ENCODE assay signal across 8 cellular contexts in the genomic region with DNA sequence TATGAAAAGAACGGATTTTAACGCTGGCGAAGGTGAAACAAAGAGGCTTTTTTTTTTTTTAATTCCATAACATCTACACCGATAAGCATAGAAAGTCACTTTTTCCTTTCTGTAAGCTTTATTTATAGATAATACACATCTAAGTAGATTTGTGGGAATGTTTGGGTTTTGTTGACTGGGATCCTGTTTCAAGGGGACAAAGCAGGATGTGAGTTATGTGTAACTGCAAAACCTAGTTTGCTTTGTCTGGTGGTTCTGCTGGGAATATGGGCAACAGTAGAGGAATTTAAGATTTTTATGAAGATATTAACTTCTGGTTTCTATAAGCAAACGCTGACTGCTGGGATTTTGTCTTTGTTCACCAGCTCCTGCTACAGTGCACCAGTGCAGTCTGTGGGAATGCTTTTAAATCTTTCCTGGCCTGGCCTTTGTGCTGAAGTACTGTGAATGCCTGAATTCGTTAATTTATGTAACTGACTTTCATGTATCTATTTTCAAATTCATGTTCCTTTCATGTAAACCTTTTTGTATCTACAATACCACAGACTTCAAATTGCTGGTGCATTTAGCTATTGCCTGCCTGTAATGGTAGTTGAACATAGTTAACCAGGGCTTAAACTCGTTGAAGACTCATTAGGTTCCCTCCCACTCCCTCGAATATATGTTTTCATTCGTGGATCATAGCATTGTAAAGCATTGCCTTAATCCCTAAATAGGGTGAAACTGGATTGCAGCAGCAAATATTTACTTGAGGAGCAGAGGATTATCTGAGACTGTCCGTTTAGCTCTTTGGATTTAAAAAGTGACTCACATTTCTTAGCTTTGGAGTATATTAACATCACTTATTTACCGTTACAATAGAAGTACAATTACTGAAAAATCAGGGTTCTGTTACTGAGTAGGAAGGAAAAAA. TPM values are rescaled to one million over a fixed set of nuclear protein-coding genes. Genes with fewer than 3 reads are reported as not detected.
DNase-seq lines count a peak whose midpoint lies in the region; ATAC-seq and TF ChIP-seq lines count a peak whose summit lies in the region.

No MANE protein-coding gene starts in this region.

- H2AFZ ChIP-seq in MM.1S (ENCODE audit: low read length) = peak overlapping the region; percentile 99

- no peaks in the 10 kb centered on the region for H3K9me3 ChIP-seq in CD8-positive, alpha-beta memory T cell (ENCODE audit: low read length)
- H3K9me3 ChIP-seq in MM.1S (replicated peaks; ENCODE audit: insufficient read depth, low read length) = no peaks in the 10 kb centered on the region

- POLR2A ChIA-PET in CD8-positive, alpha-beta memory T cell (lab: Charles Lee) = interaction anchor here (1.1 to 2.8 kb wide), 6 partner anchors 74 to 284 kb away, joined by 3 to 26 read pairs (median 6); a partner anchor contains a TSS

- intact Hi-C loops in dendritic cell treated with granulocyte-macrophage colony-stimulating factor and Interleukin-4, amounts not matched to agents 40 ng/mL and 50 ng/mL, for 4 days (cut with micrococcal nuclease) = loop anchor here (5.0 kb wide), 1 partner anchor 190 kb away; a partner anchor contains a TSS

- no peaks in the 10 kb centered on the region for H3K27me3 Mint-ChIP-seq in CD8-positive, alpha-beta memory T cell
- no peaks in the 10 kb centered on the region for H3K27me3 Mint-ChIP-seq in dendritic cell treated with granulocyte-macrophage colony-stimulating factor and Interleukin-4, amounts not matched to agents 40 ng/mL and 50 ng/mL, for 4 days

- no peaks in the 10 kb centered on the region for H4K20me1 ChIP-seq in MM.1S (ENCODE audit: insufficient read depth, low read length)

- CTCF ChIA-PET in CD8-positive, alpha-beta memory T cell (lab: Charles Lee) = interaction anchor here (1.1 to 2.6 kb wide), 7 partner anchors 7 to 166 kb away, joined by 3 to 11 read pairs (median 5); a partner anchor contains a TSS

- peak overlapping the region; percentile 90 to 99 (median 98) for H3K4me3 Mint-ChIP-seq in CD8-positive, alpha-beta memory T cell
- peak overlapping the region; percentile 99 for H3K4me3 Mint-ChIP-seq in dendritic cell treated with granulocyte-macrophage colony-stimulating factor and Interleukin-4, amounts not matched to agents 40 ng/mL and 50 ng/mL, for 4 days

- H3K4me1 ChIP-seq in CD8-positive, alpha-beta memory T cell (ENCODE audit: insufficient read depth, low read length) = peaks cover 30% of the 10 kb centered on the region
- peaks cover 11% of the 10 kb centered on the region; the same call in 1 of the 2 replicates for H3K4me1 ChIP-seq in MM.1S (ENCODE audit: low read length)

- H3K4me1 Mint-ChIP-seq in CD8-positive, alpha-beta memory T cell = peaks cover 46 to 63% (median 60%) of the 10 kb centered on the region in 3 donors
- H3K4me1 Mint-ChIP-seq in dendritic cell treated with granulocyte-macrophage colony-stimulating factor and Interleukin-4, amounts not matched to agents 40 ng/mL and 50 ng/mL, for 4 days (ENCODE audit: low read depth) = peaks cover 40% of the 10 kb centered on the region

- H3K79me2 ChIP-seq in MM.1S (ENCODE audit: low read length) = peaks cover 42% of the 10 kb centered on the region

- peak overlapping the region; percentile 88; the same call in 1 of the 2 replicates for H3K9ac ChIP-seq in MM.1S (ENCODE audit: low read length)

- H3K36me3 ChIP-seq in CD8-positive, alpha-beta memory T cell (ENCODE audit: insufficient read depth, low read length) = no peaks in the 10 kb centered on the region
- H3K36me3 ChIP-seq in MM.1S (replicated peaks; ENCODE audit: insufficient read depth, low read length) = no peaks in the 10 kb centered on the region

- H3K27ac ChIP-seq in CD8-positive, alpha-beta memory T cell (ENCODE audit: low read depth, low read length) = peak overlapping the region; percentile 97
- peak overlapping the region; percentile 91; the same call in 1 of the 2 replicates for H3K27ac ChIP-seq in MM.1S (ENCODE audit: low read length)

- H3K9me2 ChIP-seq in MM.1S (replicated peaks; ENCODE audit: insufficient read depth, low read length) = no peaks in the 10 kb centered on the region

- ATAC-seq in GM21360 (IDR thresholded peaks at IDR 0.05; ENCODE audit: unreplicated experiment) = no peak

- peak in 1 of 5 donors; percentile 0 for DNase-seq in CD8-positive, alpha-beta memory T cell
- no peak for DNase-seq in MM.1S
- peak; percentile 20 for DNase-seq in myocyte (ENCODE audit: low read depth)
- no peak for DNase-seq in hepatic stellate cell (ENCODE audit: low spot score)
- DNase-seq in KG1 (lab: John Stamatoyannopoulos, UW) = no peak
- no peak for DNase-seq in SIG-M5 treated with dmso at 0.1 percent for 504 hours (lab: John Stamatoyannopoulos, UW; ENCODE audit: unreplicated experiment)

- H3F3A ChIP-seq in MM.1S (ENCODE audit: insufficient read depth, low read length) = peaks cover 11% of the 10 kb centered on the region

- peak overlapping the region; percentile 90 for H3K4me2 ChIP-seq in MM.1S (ENCODE audit: low read depth, low read length)

- no peaks in the 10 kb centered on the region for H3K9me3 Mint-ChIP-seq in CD8-positive, alpha-beta memory T cell
- H3K9me3 Mint-ChIP-seq in dendritic cell treated with granulocyte-macrophage colony-stimulating factor and Interleukin-4, amounts not matched to agents 40 ng/mL and 50 ng/mL, for 4 days = no peaks in the 10 kb centered on the region

- H3K27ac Mint-ChIP-seq in CD8-positive, alpha-beta memory T cell = peak overlapping the region; percentile 93 to 99 (median 97)
- peak overlapping the region; percentile 97 for H3K27ac Mint-ChIP-seq in dendritic cell treated with granulocyte-macrophage colony-stimulating factor and Interleukin-4, amounts not matched to agents 40 ng/mL and 50 ng/mL, for 4 days

- peaks cover 0 to 14% (median 6%) of the 10 kb centered on the region in 3 donors for H3K36me3 Mint-ChIP-seq in CD8-positive, alpha-beta memory T cell
- H3K36me3 Mint-ChIP-seq in dendritic cell treated with granulocyte-macrophage colony-stimulating factor and Interleukin-4, amounts not matched to agents 40 ng/mL and 50 ng/mL, for 4 days (ENCODE audit: low read depth) = peaks cover 10% of the 10 kb centered on the region

- no peaks in the 10 kb centered on the region for H3K27me3 ChIP-seq in CD8-positive, alpha-beta memory T cell (ENCODE audit: insufficient read depth, low read length, poor library complexity, severe bottlenecking)
- H3K27me3 ChIP-seq in MM.1S (replicated peaks; ENCODE audit: insufficient read depth, low read length) = no peaks in the 10 kb centered on the region

- no peak for TF ChIP-seq CTCF in MM.1S (IDR thresholded peaks at IDR 0.05; ENCODE audit: low read length)

- peak overlapping the region; percentile 86 for H3K4me3 ChIP-seq in CD8-positive, alpha-beta memory T cell (ENCODE audit: low read length)
- H3K4me3 ChIP-seq in MM.1S (ENCODE audit: low read length) = peak overlapping the region; percentile 98

RNA-seq across cellular contexts. Expression of a gene that starts 1.5 kb away (rescaled TPM):
- 10 to 100 TPM; 20.4 to 20.9 TPM for total RNA-seq in CD8-positive, alpha-beta memory T cell
- 29.9 TPM for polyA plus RNA-seq in CD8-positive, alpha-beta memory T cell
- 50.0 and 53.2 TPM in 2 replicates for total RNA-seq in myocyte
- 41.7 TPM for polyA plus RNA-seq in myocyte (2012)
